In the genomic region with DNA sequence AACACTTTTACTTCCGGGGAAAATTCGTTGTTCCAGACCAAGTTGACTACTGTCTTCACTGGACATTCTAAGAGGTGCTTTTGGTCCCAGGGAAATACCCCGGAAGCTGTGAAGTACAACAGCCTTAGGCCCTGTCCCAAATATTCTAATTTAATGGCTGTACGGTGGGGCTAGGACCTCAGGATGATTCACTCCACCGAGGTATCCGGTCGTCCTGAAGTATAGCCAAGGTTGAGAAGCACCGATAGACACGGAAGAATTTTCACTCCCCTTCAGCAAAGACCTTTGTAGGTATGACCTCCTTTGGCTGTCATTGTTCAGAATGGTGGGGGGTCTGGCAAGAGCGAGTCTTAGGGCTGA, we compare ENCODE assay signal across 30 cellular contexts. TPM values are rescaled to one million over a fixed set of nuclear protein-coding genes. Genes with fewer than 3 reads are reported as not detected.
DNase-seq lines count a peak whose midpoint lies in the region; ATAC-seq, FAIRE-seq and TF ChIP-seq lines count a peak whose summit lies in the region.
"Had no signal": no experiment of that assay in that cellular context is flagged by ENCODE, and none has a peak within 500 bp of the region (broad histone marks: within the 10 kb centered on the region; RNA-seq: fewer than 3 reads in every experiment).

No MANE protein-coding gene starts in this region.

- H4K20me1 ChIP-seq in KMS-11 (ENCODE audit: insufficient read depth) (no peaks in the 10 kb centered on the region), keratinocyte (ENCODE audit: control insufficient read depth, extremely low read depth, insufficient read depth, low read length) (no peaks in the 10 kb centered on the region), H9 (ENCODE audit: control insufficient read depth, insufficient read depth, insufficient read length) (no peaks in the 10 kb centered on the region)

- H3K79me1 ChIP-seq in H9 (ENCODE audit: insufficient read depth, low read depth, low read length, poor library complexity, severe bottlenecking) = no peaks in the 10 kb centered on the region

- DNase-seq in activated CD8-positive, alpha-beta T cell treated with anti-CD3 and anti-CD28 coated beads, Interleukin-2, amount 10 ng/mL, durations not matched to agents 7 days and 5 days = no peak
- DNase-seq in activated CD8-positive, alpha-beta T cell treated with anti-CD3 and anti-CD28 coated beads for 36 hours = no peak
- DNase-seq in keratinocyte (ENCODE audit: low read depth, low spot score) (no peak), type B pancreatic cell (ENCODE audit: extremely low spot score, unreplicated experiment) (no peak), H9 (no peak)
- no peak for DNase-seq in stimulated activated CD4-positive, alpha-beta T cell treated with anti-CD3 and anti-CD28 coated beads, Interleukin-1b, Interleukin-23, amount 100 ng/mL, for 48 hours
- DNase-seq: activated CD4-positive, alpha-beta T cell treated with anti-CD3 and anti-CD28 coated beads for 4 hours; activated T-cell treated with anti-CD3 and anti-CD28 coated beads, Interleukin-2, amount 50 U/mL, for 4 hours; BE2C; DMS53; foreskin fibroblast; head of caudate nucleus; left lung; NCI-H1417 treated with DMSO at 0.1 percent for 48 hours; NCI-H2029 treated with DMSO at 0.1 percent for 48 hours; NCI-H226; NCI-H526 treated with DMSO at 0.1 percent for 48 hours; occipital lobe; SHP77; stimulated activated CD4-positive, alpha-beta T cell treated with anti-CD3 and anti-CD28 coated beads, Interleukin-15, amount 100 ng/mL, for 24 hours; stimulated activated naive B cell treated with anti-CD40 and anti-IgM and Interleukin-4, amounts not matched to agents 10 μg/mL and 1 μg/mL and 100 μg/mL, for 72 hours; T-helper 9 cell had no signal

- no peak overlapping the region for H2AFZ ChIP-seq in KMS-11 (ENCODE audit: low read depth)
- no peak overlapping the region for H2AFZ ChIP-seq in keratinocyte (ENCODE audit: control insufficient read depth, low read length)
- H2AFZ ChIP-seq in H9 (ENCODE audit: low read length) = no peak overlapping the region

- H3T11ph ChIP-seq in H9 (ENCODE audit: low read length) = no peak overlapping the region

- FAIRE-seq in keratinocyte (lab: Jason Lieb, UNC) = peak; percentile 63
- FAIRE-seq: endometrium, islet of Langerhans had no signal

- CTCF ChIA-PET in activated CD8-positive, alpha-beta T cell treated with anti-CD3 and anti-CD28 coated beads, Interleukin-2, amount 10 ng/mL, durations not matched to agents 7 days and 5 days (lab: Charles Lee) = interaction anchor here (4.4 kb wide), 1 partner anchor 119 kb away, joined by 35 read pairs; the partner anchor contains the start of gene DHX8
- CTCF ChIA-PET in activated CD8-positive, alpha-beta T cell treated with anti-CD3 and anti-CD28 coated beads for 36 hours (lab: Charles Lee) = interaction anchor here (1.3 kb wide), 1 partner anchor 120 kb away, joined by 4 read pairs; the partner anchor contains the start of gene DHX8

- no peak overlapping the region for H3K23ac ChIP-seq in H9 (ENCODE audit: insufficient read length, low read depth, low read length)

- H3K56ac ChIP-seq in H9 (ENCODE audit: insufficient read length, low read depth, low read length) = no peak overlapping the region

- no peak for TF ChIP-seq CTCF in activated CD8-positive, alpha-beta T cell treated with anti-CD3 and anti-CD28 coated beads for 36 hours (IDR thresholded peaks at IDR 0.05)
- TF ChIP-seq CTCF in KMS-11 (conservative IDR thresholded peaks at IDR 0.05; ENCODE audit: low read depth, low read length) (no peak), keratinocyte (optimal IDR thresholded peaks at IDR 0.05 in 1 of 3, IDR thresholded peaks at IDR 0.05 in 1 of 3, conservative IDR thresholded peaks at IDR 0.05 in 1 of 3; ENCODE audit: extremely low read depth in 1 of 3, insufficient read depth in 2 of 3, low read length in 3 of 3) (no peak), type B pancreatic cell (conservative IDR thresholded peaks at IDR 0.05) (no peak), H9 (conservative IDR thresholded peaks at IDR 0.05) (no peak)

- peaks cover 35% of the 10 kb centered on the region for H3K4me1 ChIP-seq in KMS-11 (ENCODE audit: low read depth, poor library complexity, severe bottlenecking)
- peaks cover 20% of the 10 kb centered on the region for H3K4me1 ChIP-seq in keratinocyte (ENCODE audit: control insufficient read depth, extremely low read depth, insufficient read depth, low read length)
- peaks cover 2% of the 10 kb centered on the region; the same call in 1 of the 2 replicates for H3K4me1 ChIP-seq in H9 (ENCODE audit: insufficient read depth, low read length)

- H2BK5ac ChIP-seq in H9 (ENCODE audit: insufficient read length, low read length) = no peak overlapping the region

- H3K27ac ChIP-seq in KMS-11 (no peak overlapping the region), keratinocyte (ENCODE audit: control insufficient read depth, insufficient read depth, low read length) (no peak overlapping the region), H9 (ENCODE audit: insufficient read length, low read depth, low read length) (no peak overlapping the region)
- H3K27ac ChIP-seq: adrenal gland, esophagus muscularis mucosa, left lung, VCaP had no signal

- H2BK15ac ChIP-seq in H9 (ENCODE audit: low read depth, low read length) = no peak overlapping the region

- no peak overlapping the region for H3K4ac ChIP-seq in H9 (ENCODE audit: low read depth, low read length)

- no peak overlapping the region for H2BK120ac ChIP-seq in H9 (ENCODE audit: low read depth, low read length, poor library complexity, severe bottlenecking)

- H3K36me3 Mint-ChIP-seq in activated CD8-positive, alpha-beta T cell treated with anti-CD3 and anti-CD28 coated beads, Interleukin-2, amount 10 ng/mL, durations not matched to agents 7 days and 5 days (ENCODE audit: low read depth) = peaks cover 10% of the 10 kb centered on the region
- peaks cover 4% of the 10 kb centered on the region for H3K36me3 Mint-ChIP-seq in activated CD8-positive, alpha-beta T cell treated with anti-CD3 and anti-CD28 coated beads for 36 hours (ENCODE audit: low read depth)
- H3K36me3 Mint-ChIP-seq in type B pancreatic cell (no peaks in the 10 kb centered on the region), H9 (ENCODE audit: insufficient read depth in 1 of 3, low read depth in 3 of 3) (peaks cover 7 to 37% (median 21%) of the 10 kb centered on the region in 3 experiments)

- no peaks in the 10 kb centered on the region for H3K9me3 ChIP-seq in keratinocyte (ENCODE audit: control insufficient read depth, low read depth, low read length)
- H3K9me3 ChIP-seq in H9 (ENCODE audit: control insufficient read depth, low read depth, low read length) = no peaks in the 10 kb centered on the region
- H3K9me3 ChIP-seq: adrenal gland, BE2C, esophagus muscularis mucosa, left lung had no signal

- H3K9me3 Mint-ChIP-seq in activated CD8-positive, alpha-beta T cell treated with anti-CD3 and anti-CD28 coated beads, Interleukin-2, amount 10 ng/mL, durations not matched to agents 7 days and 5 days (ENCODE audit: insufficient read depth) = no peaks in the 10 kb centered on the region
- H3K9me3 Mint-ChIP-seq in activated CD8-positive, alpha-beta T cell treated with anti-CD3 and anti-CD28 coated beads for 36 hours = no peaks in the 10 kb centered on the region
- H3K9me3 Mint-ChIP-seq in type B pancreatic cell (no peaks in the 10 kb centered on the region), H9 (peaks cover 2 to 20% of the 10 kb centered on the region in 2 experiments)
- H3K9me3 Mint-ChIP-seq: activated T-cell treated with anti-CD3 and anti-CD28 coated beads, Interleukin-2, amount 50 U/mL, for 4 hours; dendritic cell treated with granulocyte-macrophage colony-stimulating factor and Interleukin-4, amounts not matched to agents 40 ng/mL and 50 ng/mL, for 4 days had no signal

- no peaks in the 10 kb centered on the region for H3K9me1 ChIP-seq in keratinocyte (ENCODE audit: control insufficient read depth, extremely low read depth, insufficient read depth, low read length)

- POLR2A ChIA-PET in activated CD8-positive, alpha-beta T cell treated with anti-CD3 and anti-CD28 coated beads, Interleukin-2, amount 10 ng/mL, durations not matched to agents 7 days and 5 days (lab: Charles Lee) = interaction anchor here (0.6 to 5.6 kb wide), 3 partner anchors 22 to 784 kb away, joined by 4 to 116 read pairs (median 4); no protein-coding TSS in a partner anchor
- POLR2A ChIA-PET in activated CD8-positive, alpha-beta T cell treated with anti-CD3 and anti-CD28 coated beads for 36 hours (lab: Charles Lee) = interaction anchor here (0.9 to 7.5 kb wide), 3 partner anchors 27 to 48 kb away, joined by 3 to 199 read pairs (median 103); no protein-coding TSS in a partner anchor

- no peaks in the 10 kb centered on the region for H3K27me3 Mint-ChIP-seq in activated CD8-positive, alpha-beta T cell treated with anti-CD3 and anti-CD28 coated beads, Interleukin-2, amount 10 ng/mL, durations not matched to agents 7 days and 5 days (ENCODE audit: low read depth)
- peaks cover 4% of the 10 kb centered on the region for H3K27me3 Mint-ChIP-seq in activated CD8-positive, alpha-beta T cell treated with anti-CD3 and anti-CD28 coated beads for 36 hours
- peaks cover 5% of the 10 kb centered on the region for H3K27me3 Mint-ChIP-seq in type B pancreatic cell
- peaks cover 42% of the 10 kb centered on the region for H3K27me3 Mint-ChIP-seq in H9 (ENCODE audit: low read depth)
- H3K27me3 Mint-ChIP-seq: dendritic cell treated with granulocyte-macrophage colony-stimulating factor and Interleukin-4, amounts not matched to agents 40 ng/mL and 50 ng/mL, for 4 days had no signal

- no peak overlapping the region for H3K18ac ChIP-seq in H9 (ENCODE audit: insufficient read length, low read depth, low read length)

- peak overlapping the region; percentile 26; the same call in 1 of the 2 replicates for H3K4me2 ChIP-seq in KMS-11
- no peak overlapping the region for H3K4me2 ChIP-seq in keratinocyte (ENCODE audit: control insufficient read depth, extremely low read depth, insufficient read depth, low read depth, low read length)
- H3K4me2 ChIP-seq in H9 (ENCODE audit: insufficient read depth, insufficient read length, low read length) = no peak overlapping the region

- no peak overlapping the region for H2BK20ac ChIP-seq in H9 (ENCODE audit: low read depth, low read length, poor library complexity, severe bottlenecking)

- H3K36me3 ChIP-seq in KMS-11 (ENCODE audit: insufficient read depth) = no peaks in the 10 kb centered on the region
- H3K36me3 ChIP-seq in keratinocyte (ENCODE audit: control insufficient read depth in 2 of 2, extremely low read depth in 1 of 2, insufficient read depth in 2 of 2, low read length in 2 of 2) = no peaks in the 10 kb centered on the region
- H3K36me3 ChIP-seq: adrenal gland, BE2C, esophagus muscularis mucosa, left lung had no signal

- no peak for ATAC-seq in activated CD8-positive, alpha-beta T cell treated with anti-CD3 and anti-CD28 coated beads, Interleukin-2, amount 10 ng/mL, durations not matched to agents 7 days and 5 days
- ATAC-seq in activated CD8-positive, alpha-beta T cell treated with anti-CD3 and anti-CD28 coated beads for 36 hours = no peak
- ATAC-seq: activated T-cell treated with anti-CD3 and anti-CD28 coated beads, Interleukin-2, amount 50 U/mL, for 4 hours; left lung; stimulated activated naive B cell treated with anti-CD40 and anti-IgM and Interleukin-4, amounts not matched to agents 10 μg/mL and 1 μg/mL and 100 μg/mL, for 72 hours had no signal

- H3K4me1 Mint-ChIP-seq in activated CD8-positive, alpha-beta T cell treated with anti-CD3 and anti-CD28 coated beads, Interleukin-2, amount 10 ng/mL, durations not matched to agents 7 days and 5 days (ENCODE audit: low read depth) = peaks cover 51% of the 10 kb centered on the region
- peaks cover 47% of the 10 kb centered on the region for H3K4me1 Mint-ChIP-seq in activated CD8-positive, alpha-beta T cell treated with anti-CD3 and anti-CD28 coated beads for 36 hours (ENCODE audit: low read depth)
- H3K4me1 Mint-ChIP-seq in type B pancreatic cell (ENCODE audit: unreplicated experiment) = peaks cover 22% of the 10 kb centered on the region
- peaks cover 36 to 41% of the 10 kb centered on the region in 2 experiments for H3K4me1 Mint-ChIP-seq in H9

- no peak overlapping the region for H4K91ac ChIP-seq in H9 (ENCODE audit: insufficient read length, low read depth, low read length)

- no peak overlapping the region for H4K5ac ChIP-seq in H9 (ENCODE audit: insufficient read length, low read depth, low read length)

- dilution Hi-C loops in keratinocyte (cut with MboI; ENCODE audit: extremely low pct_ligation_motif_present, low sequenced_read_pairs) = no loop called here

- H3K27me3 ChIP-seq in KMS-11 (ENCODE audit: insufficient read depth, low read depth) (no peaks in the 10 kb centered on the region), keratinocyte (ENCODE audit: control insufficient read depth, extremely low read depth, insufficient read depth, low read length) (no peaks in the 10 kb centered on the region), H9 (ENCODE audit: insufficient read depth, low read length) (no peaks in the 10 kb centered on the region; the same call in 1 of the 2 replicates)
- H3K27me3 ChIP-seq: adrenal gland, BE2C, esophagus muscularis mucosa, left lung had no signal

- no peak overlapping the region for H3K4me3 Mint-ChIP-seq in activated CD8-positive, alpha-beta T cell treated with anti-CD3 and anti-CD28 coated beads, Interleukin-2, amount 10 ng/mL, durations not matched to agents 7 days and 5 days
- H3K4me3 Mint-ChIP-seq in activated CD8-positive, alpha-beta T cell treated with anti-CD3 and anti-CD28 coated beads for 36 hours = no peak overlapping the region
- H3K4me3 Mint-ChIP-seq in type B pancreatic cell (no peak overlapping the region), H9 (no peak overlapping the region)
- H3K4me3 Mint-ChIP-seq: dendritic cell treated with granulocyte-macrophage colony-stimulating factor and Interleukin-4, amounts not matched to agents 40 ng/mL and 50 ng/mL, for 4 days; stimulated activated naive B cell treated with anti-CD40 and anti-IgM and Interleukin-4, amounts not matched to agents 10 μg/mL and 1 μg/mL and 100 μg/mL, for 72 hours had no signal

- WGBS in H9 (ENCODE audit: extremely low coverage, insufficient read length, low lambda C conversion rate) = no CpG with 5 or more reads among the region's 10 CpGs

- H2AK5ac ChIP-seq in H9 (ENCODE audit: insufficient read length, low read length) = no peak overlapping the region

- H3K27ac Mint-ChIP-seq in activated CD8-positive, alpha-beta T cell treated with anti-CD3 and anti-CD28 coated beads, Interleukin-2, amount 10 ng/mL, durations not matched to agents 7 days and 5 days = peak overlapping the region; percentile 8
- H3K27ac Mint-ChIP-seq in activated CD8-positive, alpha-beta T cell treated with anti-CD3 and anti-CD28 coated beads for 36 hours = no peak overlapping the region
- H3K27ac Mint-ChIP-seq in type B pancreatic cell = peak overlapping the region; percentile 25
- no peak overlapping the region for H3K27ac Mint-ChIP-seq in H9

- no peak overlapping the region for H3K14ac ChIP-seq in H9 (ENCODE audit: insufficient read depth, low read length)

- H3K9ac ChIP-seq in KMS-11 = no peak overlapping the region
- no peak overlapping the region for H3K9ac ChIP-seq in keratinocyte (ENCODE audit: control insufficient read depth, extremely low read depth, insufficient read depth, low read length)
- no peak overlapping the region for H3K9ac ChIP-seq in H9 (ENCODE audit: extremely low read depth, insufficient read length, low read length)

- intact Hi-C loops in activated CD8-positive, alpha-beta T cell treated with anti-CD3 and anti-CD28 coated beads for 36 hours (cut with micrococcal nuclease) = no loop called here

- H2BK12ac ChIP-seq in H9 (ENCODE audit: insufficient read length, low read depth, low read length) = no peak overlapping the region

- no peak overlapping the region for H4K8ac ChIP-seq in H9 (replicated peaks; ENCODE audit: insufficient read length, low read depth, low read length)

- H3K4me3 ChIP-seq in KMS-11 (IDR thresholded peaks at IDR 0.05; ENCODE audit: insufficient read depth, low read depth, low read length) = no peak overlapping the region
- H3K4me3 ChIP-seq in keratinocyte (ENCODE audit: control insufficient read depth in 2 of 3, extremely low read depth in 1 of 3, insufficient read depth in 2 of 3, low read depth in 1 of 3, low read length in 3 of 3) = no peak overlapping the region
- H3K4me3 ChIP-seq: adrenal gland, esophagus muscularis mucosa, HAP-1, left lung had no signal

- H3K79me2 ChIP-seq in KMS-11 (ENCODE audit: insufficient read depth, low read depth) = peaks cover 21% of the 10 kb centered on the region; the same call in 1 of the 2 replicates
- no peaks in the 10 kb centered on the region for H3K79me2 ChIP-seq in keratinocyte (ENCODE audit: control insufficient read depth, insufficient read depth, low read length)
- no peaks in the 10 kb centered on the region for H3K79me2 ChIP-seq in H9 (ENCODE audit: insufficient read depth, low read length)

- H3K23me2 ChIP-seq in H9 (ENCODE audit: insufficient read length, low read depth, low read length, poor library complexity, severe bottlenecking) = peaks cover 17% of the 10 kb centered on the region

RNA-seq across cellular contexts. Expression of gene ARL4D, which starts 34.9 kb away (rescaled TPM):
- total RNA-seq in activated CD8-positive, alpha-beta T cell treated with anti-CD3 and anti-CD28 coated beads, Interleukin-2, amount 10 ng/mL, durations not matched to agents 7 days and 5 days = 1 to 10 TPM; 2.9 to 4.2 TPM
- total RNA-seq in activated CD8-positive, alpha-beta T cell treated with anti-CD3 and anti-CD28 coated beads for 36 hours = 1 to 10 TPM; 2.2 to 3.4 TPM
- 36.5 to 49.1 TPM (median 43.1 TPM) in 3 replicates for polyA plus RNA-seq in keratinocyte
- 9.5 TPM for polyA plus RNA-seq in keratinocyte (2011; ENCODE audit: low read depth)
- polyA plus RNA-seq in keratinocyte (2011; cell fraction: cytosol; rRNA removed) = 28.9 and 46.0 TPM in 2 replicates
- polyA plus RNA-seq in keratinocyte (2011; cell fraction: nucleus; rRNA removed) = 61.6 and 68.3 TPM in 2 replicates
- polyA plus RNA-seq in keratinocyte (2012; ENCODE audit: low replicate concordance) = 40.7 and 45.9 TPM in 2 replicates
- polyA minus RNA-seq in keratinocyte = 21.7 to 43.7 TPM (median 36.6 TPM) in 3 replicates
- 32.8 TPM for polyA minus RNA-seq in keratinocyte (2011; cell fraction: cytosol; rRNA and poly(A)+ RNA removed)
- 26.6 and 27.1 TPM in 2 replicates for polyA minus RNA-seq in keratinocyte (2011; cell fraction: nucleus; rRNA and poly(A)+ RNA removed)
- total RNA-seq in type B pancreatic cell (ENCODE audit: low replicate concordance) (8.3 and 9.9 TPM in 2 replicates), H9 (2021) (6.2 and 6.4 TPM in 2 replicates)

Comparison
In these comparisons a context has a peak if more than half of its experiments do, and no peak if none do; other contexts are left out.
1. H3K27ac Mint-ChIP-seq: peak in activated CD8-positive, alpha-beta T cell treated with anti-CD3 and anti-CD28 coated beads, Interleukin-2, amount 10 ng/mL, durations not matched to agents 7 days and 5 days (single experiment) and type B pancreatic cell (single experiment); none in activated CD8-positive, alpha-beta T cell treated with anti-CD3 and anti-CD28 coated beads for 36 hours (single experiment) and H9 (0 of 3).